In the genomic region with DNA sequence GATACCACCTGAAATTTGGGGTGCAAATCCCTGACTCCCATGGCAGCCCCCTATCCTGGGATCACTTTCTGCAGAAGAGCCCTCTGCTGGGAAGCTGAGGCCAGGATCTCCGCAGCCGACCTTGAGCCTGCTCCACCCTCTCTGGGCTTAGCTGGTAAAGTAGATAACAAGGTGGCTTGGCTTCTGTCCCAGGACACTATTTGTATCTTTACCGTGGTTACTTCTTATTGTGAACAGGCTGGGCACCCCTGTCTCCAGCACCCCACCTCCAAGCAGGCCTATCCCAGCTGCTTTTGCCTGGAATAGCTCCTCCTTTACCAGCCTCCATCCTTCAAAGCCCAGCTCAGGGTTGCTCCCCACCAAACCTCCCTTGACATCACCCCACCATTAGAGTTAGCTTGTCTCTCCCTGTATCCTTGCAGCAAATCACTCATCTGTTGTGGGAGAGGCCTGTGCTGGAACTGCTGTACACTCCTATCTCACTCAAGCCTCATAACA, we compare ENCODE assay signal across 1 cellular context.
TF ChIP-seq lines count a peak whose summit lies in the region.

No MANE protein-coding gene starts in this region.

TF ChIP-seq in K562, 482 proteins besides CTCF, POLR2A, EP300 and RAD21 (continued from another document):
- peak in 1 of 2 experiments; percentile 66; a peak in 1 of 4 replicates for TF ChIP-seq MAZ (CRISPR knock-in tag; conservative IDR thresholded peaks at IDR 0.05 in 1 of 2, IDR thresholded peaks at IDR 0.05 in 1 of 2)
- 0 out of 2 replicates have a peak, but pooled peaks have one; percentile 11 for TF ChIP-seq BCOR (IDR thresholded peaks at IDR 0.05)
- no peak for TF ChIP-seq ZNF668 (CRISPR knock-in tag; IDR thresholded peaks at IDR 0.05)
- TF ChIP-seq, protein P1, sequence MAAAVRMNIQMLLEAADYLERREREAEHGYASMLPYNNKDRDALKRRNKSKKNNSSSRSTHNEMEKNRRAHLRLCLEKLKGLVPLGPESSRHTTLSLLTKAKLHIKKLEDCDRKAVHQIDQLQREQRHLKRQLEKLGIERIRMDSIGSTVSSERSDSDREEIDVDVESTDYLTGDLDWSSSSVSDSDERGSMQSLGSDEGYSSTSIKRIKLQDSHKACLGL (CRISPR knock-in tag; IDR thresholded peaks at IDR 0.05; ENCODE audit: borderline replicate concordance, poor library complexity, severe bottlenecking) = no peak
- TF ChIP-seq NRF1 (conservative IDR thresholded peaks at IDR 0.05 in 1 of 2, IDR thresholded peaks at IDR 0.05 in 1 of 2) = peak; percentile 31 to 33; a peak in 1 of 4 replicates
- no peak for TF ChIP-seq RBM39 (optimal IDR thresholded peaks at IDR 0.05; ENCODE audit: low read depth, low read length)
- TF ChIP-seq L3MBTL2 (IDR thresholded peaks at IDR 0.05) = no peak
- no peak for TF ChIP-seq KHSRP (IDR thresholded peaks at IDR 0.05)
- TF ChIP-seq ZNF217 (CRISPR knock-in tag; IDR thresholded peaks at IDR 0.05) = no peak
- no peak for TF ChIP-seq PBX2 (CRISPR knock-in tag; IDR thresholded peaks at IDR 0.05; ENCODE audit: low read depth)
- peak; percentile 32; the same call in 1 of the 2 replicates for TF ChIP-seq PBX2 (tag; conservative IDR thresholded peaks at IDR 0.05; ENCODE audit: low read depth)
- no peak for TF ChIP-seq NUFIP1 (IDR thresholded peaks at IDR 0.05; ENCODE audit: partially characterized antibody)
- TF ChIP-seq ATF7 (IDR thresholded peaks at IDR 0.05) = peak; percentile 54; the same call in 1 of the 2 replicates
- TF ChIP-seq ZBTB43 (CRISPR knock-in tag; IDR thresholded peaks at IDR 0.05) = no peak
- no peak for TF ChIP-seq MEF2A (IDR thresholded peaks at IDR 0.05; ENCODE audit: control insufficient read depth, low read depth, low read length)
- TF ChIP-seq, protein P2, sequence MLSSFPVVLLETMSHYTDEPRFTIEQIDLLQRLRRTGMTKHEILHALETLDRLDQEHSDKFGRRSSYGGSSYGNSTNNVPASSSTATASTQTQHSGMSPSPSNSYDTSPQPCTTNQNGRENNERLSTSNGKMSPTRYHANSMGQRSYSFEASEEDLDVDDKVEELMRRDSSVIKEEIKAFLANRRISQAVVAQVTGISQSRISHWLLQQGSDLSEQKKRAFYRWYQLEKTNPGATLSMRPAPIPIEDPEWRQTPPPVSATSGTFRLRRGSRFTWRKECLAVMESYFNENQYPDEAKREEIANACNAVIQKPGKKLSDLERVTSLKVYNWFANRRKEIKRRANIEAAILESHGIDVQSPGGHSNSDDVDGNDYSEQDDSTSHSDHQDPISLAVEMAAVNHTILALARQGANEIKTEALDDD (IDR thresholded peaks at IDR 0.05) = peak; percentile 85
- TF ChIP-seq GATA2 (CRISPR knock-in tag; IDR thresholded peaks at IDR 0.05) = peak; percentile 79
- TF ChIP-seq MYC (IDR thresholded peaks at IDR 0.05; ENCODE audit: low read depth, low read length) = 0 out of 2 replicates have a peak, but pooled peaks have one; percentile 2
- no peak for TF ChIP-seq MYC (CRISPR knock-in tag; IDR thresholded peaks at IDR 0.05; ENCODE audit: borderline replicate concordance, low read depth)
- peak; percentile 48 for TF ChIP-seq CBFA2T2 (conservative IDR thresholded peaks at IDR 0.05)
- no peak; a peak in 1 of 4 replicates for TF ChIP-seq MLLT1 (IDR thresholded peaks at IDR 0.05)
- no peak for TF ChIP-seq NR2C2 (CRISPR knock-in tag; IDR thresholded peaks at IDR 0.05)
- peak; percentile 51; the same call in 1 of the 2 replicates for TF ChIP-seq NR2C2 (tag; IDR thresholded peaks at IDR 0.05)
- TF ChIP-seq KDM1A (IDR thresholded peaks at IDR 0.05) = peak; percentile 39 to 61
- TF ChIP-seq ESRRA (IDR thresholded peaks at IDR 0.05; ENCODE audit: borderline replicate concordance, low read depth) = peak; percentile 90
- 0 out of 4 replicates have a peak, but pooled peaks of 1 of the 2 experiments have one; percentile 40 for TF ChIP-seq HDAC1 (IDR thresholded peaks at IDR 0.05)
- TF ChIP-seq TCF3 (CRISPR knock-in tag; IDR thresholded peaks at IDR 0.05) = peak; percentile 86
- peak; percentile 92 for TF ChIP-seq NFIC (IDR thresholded peaks at IDR 0.05)
- TF ChIP-seq MYNN (IDR thresholded peaks at IDR 0.05) = peak; percentile 18; the same call in 1 of the 2 replicates
- TF ChIP-seq MYNN (CRISPR knock-in tag; IDR thresholded peaks at IDR 0.05) = no peak
- TF ChIP-seq HDAC8 (tag; IDR thresholded peaks at IDR 0.05) = no peak
- TF ChIP-seq MECOM (CRISPR knock-in tag; IDR thresholded peaks at IDR 0.05) = no peak
- peak; percentile 44; the same call in 1 of the 2 replicates for TF ChIP-seq MTA2 (IDR thresholded peaks at IDR 0.05; ENCODE audit: low read depth)
- peak; percentile 27 for TF ChIP-seq NEUROD1 (IDR thresholded peaks at IDR 0.05; ENCODE audit: borderline replicate concordance, low read depth, low read length, partially characterized antibody)
- peak; percentile 19 for TF ChIP-seq ZFP36 (IDR thresholded peaks at IDR 0.05; ENCODE audit: low read depth, low read length, partially characterized antibody)
- peak; percentile 64 for TF ChIP-seq NCOR1 (IDR thresholded peaks at IDR 0.05)
- TF ChIP-seq POLR2AphosphoS5 (IDR thresholded peaks at IDR 0.05; ENCODE audit: control insufficient read depth, insufficient read depth, low read depth, low read length) = peak; percentile 69
- TF ChIP-seq, protein P3, sequence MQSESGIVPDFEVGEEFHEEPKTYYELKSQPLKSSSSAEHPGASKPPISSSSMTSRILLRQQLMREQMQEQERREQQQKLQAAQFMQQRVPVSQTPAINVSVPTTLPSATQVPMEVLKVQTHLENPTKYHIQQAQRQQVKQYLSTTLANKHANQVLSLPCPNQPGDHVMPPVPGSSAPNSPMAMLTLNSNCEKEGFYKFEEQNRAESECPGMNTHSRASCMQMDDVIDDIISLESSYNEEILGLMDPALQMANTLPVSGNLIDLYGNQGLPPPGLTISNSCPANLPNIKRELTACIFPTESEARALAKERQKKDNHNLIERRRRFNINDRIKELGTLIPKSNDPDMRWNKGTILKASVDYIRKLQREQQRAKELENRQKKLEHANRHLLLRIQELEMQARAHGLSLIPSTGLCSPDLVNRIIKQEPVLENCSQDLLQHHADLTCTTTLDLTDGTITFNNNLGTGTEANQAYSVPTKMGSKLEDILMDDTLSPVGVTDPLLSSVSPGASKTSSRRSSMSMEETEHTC (IDR thresholded peaks at IDR 0.05) = no peak
- 0 out of 2 replicates have a peak, but pooled peaks have one; percentile 27 for TF ChIP-seq PML (IDR thresholded peaks at IDR 0.05; ENCODE audit: low read length)
- TF ChIP-seq RBBP5 (IDR thresholded peaks at IDR 0.05; ENCODE audit: borderline replicate concordance, insufficient read depth, low read length, poor library complexity, severe bottlenecking) = peak; percentile 46
- no peak for TF ChIP-seq ATF1 (CRISPR knock-in tag; IDR thresholded peaks at IDR 0.05)
- peak; percentile 14; the same call in 1 of the 2 replicates for TF ChIP-seq ATF1 (tag; IDR thresholded peaks at IDR 0.05)
- peak; percentile 67; the same call in 1 of the 2 replicates for TF ChIP-seq HDAC2 (IDR thresholded peaks at IDR 0.05)
- peak; percentile 93 for TF ChIP-seq FOXJ2 (tag; IDR thresholded peaks at IDR 0.05)
- TF ChIP-seq KAT7 (CRISPR knock-in tag; IDR thresholded peaks at IDR 0.05; ENCODE audit: borderline replicate concordance) = no peak
- TF ChIP-seq, protein P4, sequence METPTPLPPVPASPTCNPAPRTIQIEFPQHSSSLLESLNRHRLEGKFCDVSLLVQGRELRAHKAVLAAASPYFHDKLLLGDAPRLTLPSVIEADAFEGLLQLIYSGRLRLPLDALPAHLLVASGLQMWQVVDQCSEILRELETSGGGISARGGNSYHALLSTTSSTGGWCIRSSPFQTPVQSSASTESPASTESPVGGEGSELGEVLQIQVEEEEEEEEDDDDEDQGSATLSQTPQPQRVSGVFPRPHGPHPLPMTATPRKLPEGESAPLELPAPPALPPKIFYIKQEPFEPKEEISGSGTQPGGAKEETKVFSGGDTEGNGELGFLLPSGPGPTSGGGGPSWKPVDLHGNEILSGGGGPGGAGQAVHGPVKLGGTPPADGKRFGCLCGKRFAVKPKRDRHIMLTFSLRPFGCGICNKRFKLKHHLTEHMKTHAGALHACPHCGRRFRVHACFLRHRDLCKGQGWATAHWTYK (CRISPR knock-in tag; IDR thresholded peaks at IDR 0.05) = no peak
- TF ChIP-seq THRA (IDR thresholded peaks at IDR 0.05) = no peak
- peak; percentile 72 for TF ChIP-seq CTCFL (IDR thresholded peaks at IDR 0.05; ENCODE audit: borderline replicate concordance, insufficient read depth, low read depth, low read length, poor library complexity, severe bottlenecking)
- 0 out of 2 replicates have a peak, but pooled peaks have one; percentile 67 for TF ChIP-seq LCOR (CRISPR knock-in tag; IDR thresholded peaks at IDR 0.05)
- peak; percentile 73; the same call in 1 of the 2 replicates for TF ChIP-seq SMARCE1 (IDR thresholded peaks at IDR 0.05)
TF ChIP-seq in K562: peak in this region for 61.
